Comparison of ENCODE assay signal across 9 cellular contexts in the genomic region with DNA sequence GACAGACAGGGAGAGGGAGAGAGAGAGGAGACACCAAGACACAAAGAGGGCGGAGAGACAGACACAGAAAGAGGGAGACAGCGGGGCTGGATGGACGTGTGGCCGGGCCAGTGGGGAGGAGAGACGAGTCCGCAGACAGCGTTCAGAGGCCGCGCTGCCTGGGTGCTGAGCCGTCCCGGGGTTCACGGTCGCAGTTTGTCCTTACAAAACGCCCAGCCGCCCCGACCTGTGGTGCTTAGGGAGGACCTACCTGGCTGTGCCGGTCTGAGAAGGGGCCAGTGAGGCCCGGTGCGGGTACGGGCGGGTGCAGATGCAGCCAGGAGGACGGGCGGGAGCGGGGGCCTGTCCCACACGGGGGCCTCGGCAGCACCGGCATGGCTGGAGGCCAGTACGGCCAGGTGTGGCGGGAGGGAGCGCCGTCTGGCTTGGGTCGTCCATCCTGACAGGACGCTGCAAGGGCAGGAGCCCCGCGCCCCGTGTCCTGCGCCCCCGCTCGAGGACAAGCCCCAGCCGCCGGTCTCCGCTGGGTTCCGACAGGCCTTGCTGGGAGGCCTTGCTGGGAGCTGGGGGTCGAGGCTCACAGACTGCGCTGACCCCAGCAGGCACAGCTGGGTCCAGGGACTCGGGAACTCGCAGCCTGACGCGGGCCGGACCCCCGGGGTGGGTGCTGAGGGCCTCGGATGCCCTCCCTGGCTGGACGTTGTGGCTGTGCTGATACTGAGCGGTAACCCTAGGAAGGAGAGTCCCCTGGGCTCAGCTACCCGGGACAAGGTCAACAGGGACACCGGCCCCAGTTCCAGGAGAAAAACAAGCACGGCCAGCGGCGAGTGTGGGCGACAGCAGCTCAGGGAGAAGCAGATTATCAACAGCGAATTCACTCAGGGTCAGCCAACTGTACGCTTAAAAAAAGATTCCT. TPM values are rescaled to one million over a fixed set of nuclear protein-coding genes. Genes with fewer than 3 reads are reported as not detected.
A peak's percentile ranks its signal among the peaks of the same experiment; 100 is the strongest.
DNase-seq lines count a peak whose midpoint lies in the region; ATAC-seq, FAIRE-seq and TF ChIP-seq lines count a peak whose summit lies in the region.
"Had no signal": no experiment of that assay in that cellular context is flagged by ENCODE, and none has a peak within 500 bp of the region (broad histone marks: within the 10 kb centered on the region; RNA-seq: fewer than 3 reads in every experiment).

No MANE protein-coding gene starts in this region.

- H3K27me3 ChIP-seq in SJSA1 (replicated peaks) (no peaks in the 10 kb centered on the region), lower lobe of right lung (ENCODE audit: low read depth) (no peaks in the 10 kb centered on the region), tibial artery (no peaks in the 10 kb centered on the region)

- H3K4me1 ChIP-seq in SJSA1 (replicated peaks) (peaks cover 20% of the 10 kb centered on the region), lower lobe of right lung (peaks cover 20% of the 10 kb centered on the region), tibial artery (peaks cover 0 to 19% (median 8%) of the 10 kb centered on the region in 4 donors)

- peak; percentile 30 for ATAC-seq in HG02678 (IDR thresholded peaks at IDR 0.05; ENCODE audit: unreplicated experiment)
- peak; percentile 54 to 65 for ATAC-seq in lower lobe of right lung

- H3K9me3 ChIP-seq in SJSA1 (replicated peaks): no peaks in the 10 kb centered on the region
- H3K9me3 ChIP-seq in lower lobe of right lung: no peaks in the 10 kb centered on the region
- H3K9me3 ChIP-seq in tibial artery: no peaks in the 10 kb centered on the region

- peak; percentile 75 for DNase-seq in ELF-1 (ENCODE audit: low read depth, low spot score)
- DNase-seq in SJSA1 (ENCODE audit: low read depth in 1 of 2, low spot score in 2 of 2): no peak
- DNase-seq in dermis blood vessel endothelial cell: peak; percentile 24
- DNase-seq in lower lobe of right lung: peak; percentile 66
- peak in 1 of 2 donors; percentile 62 for DNase-seq in tibial artery
- no peak for DNase-seq in RCC 7860 (ENCODE audit: low spot score)
- no peak for DNase-seq in GDM1 (lab: John Stamatoyannopoulos, UW)

- intact Hi-C loops in lower lobe of right lung (cut with DNase I): no loop called here
- intact Hi-C loops in tibial artery (cut with DNase I; ENCODE audit: low total_unique reads): loop anchor here (10.0 kb wide), 2 partner anchors 52 to 118 kb away; a partner anchor contains a TSS

- TF ChIP-seq CTCF in lower lobe of right lung (IDR thresholded peaks at IDR 0.05) (no peak), tibial artery (IDR thresholded peaks at IDR 0.05) (no peak)

- no peak overlapping the region for H3K27ac ChIP-seq in SJSA1
- H3K27ac ChIP-seq in lower lobe of right lung: peak overlapping the region; percentile 74
- peak overlapping the region; percentile 73 to 83 for H3K27ac ChIP-seq in tibial artery

- FAIRE-seq in RCC 7860 (lab: Jason Lieb, UNC): no peak
- FAIRE-seq: TTC549 had no signal

- H3K36me3 ChIP-seq in SJSA1: no peaks in the 10 kb centered on the region
- no peaks in the 10 kb centered on the region for H3K36me3 ChIP-seq in lower lobe of right lung
- no peaks in the 10 kb centered on the region for H3K36me3 ChIP-seq in tibial artery

- H3K4me3 ChIP-seq in SJSA1 (peak overlapping the region; percentile 22; the same call in 1 of the 2 replicates), lower lobe of right lung (peak overlapping the region; percentile 58), tibial artery (peak overlapping the region; percentile 48 to 57)

RNA-seq across cellular contexts. Expression of a gene that starts 5.3 kb away (rescaled TPM):
- not detected in 2 replicates for total RNA-seq in SJSA1 (2014; rRNA removed; shearing (Covaris generic))
- total RNA-seq in dermis blood vessel endothelial cell (0.17 TPM in 1 of 2 replicates, not detected in the other), lower lobe of right lung (not detected)

RNA-seq across cellular contexts. Expression of a gene that starts 30.6 kb away (rescaled TPM):
- 3.9 and 4.8 TPM in 2 replicates for total RNA-seq in SJSA1 (2014; rRNA removed; shearing (Covaris generic))
- total RNA-seq in dermis blood vessel endothelial cell: not detected in 2 replicates
- 8.9 TPM for total RNA-seq in lower lobe of right lung

RNA-seq across cellular contexts. Expression of a gene that starts 47.6 kb away (rescaled TPM):
- total RNA-seq in SJSA1 (2014; rRNA removed; shearing (Covaris generic)): not detected in 2 replicates
- total RNA-seq in dermis blood vessel endothelial cell (not detected in 2 replicates), lower lobe of right lung (not detected)

RNA-seq across cellular contexts. Expression of a gene that starts 55.3 kb away (rescaled TPM):
- total RNA-seq in SJSA1 (2014; rRNA removed; shearing (Covaris generic)): 108 and 126 TPM in 2 replicates
- total RNA-seq in dermis blood vessel endothelial cell: 64.5 and 74.5 TPM in 2 replicates
- 35.1 TPM for total RNA-seq in lower lobe of right lung

RNA-seq across cellular contexts. Expression of a gene that starts 56.3 kb away (rescaled TPM):
- 74.7 and 145 TPM in 2 replicates for total RNA-seq in SJSA1 (2014; rRNA removed; shearing (Covaris generic))
- total RNA-seq in dermis blood vessel endothelial cell (148 and 193 TPM in 2 replicates), lower lobe of right lung (60.1 TPM)

Comparison
In these comparisons a context has a peak if more than half of its experiments do, and no peak if none do; other contexts are left out.
1. DNase-seq: peak in ELF-1 (single experiment), dermis blood vessel endothelial cell (single experiment) and lower lobe of right lung (single experiment); none in SJSA1 (0 of 2), RCC 7860 (single experiment) and GDM1 (single experiment).
2. Peak in every context shown above with its lines, with median percentiles within 50 percentile points of each other: H3K4me3 ChIP-seq.